In the genomic region with DNA sequence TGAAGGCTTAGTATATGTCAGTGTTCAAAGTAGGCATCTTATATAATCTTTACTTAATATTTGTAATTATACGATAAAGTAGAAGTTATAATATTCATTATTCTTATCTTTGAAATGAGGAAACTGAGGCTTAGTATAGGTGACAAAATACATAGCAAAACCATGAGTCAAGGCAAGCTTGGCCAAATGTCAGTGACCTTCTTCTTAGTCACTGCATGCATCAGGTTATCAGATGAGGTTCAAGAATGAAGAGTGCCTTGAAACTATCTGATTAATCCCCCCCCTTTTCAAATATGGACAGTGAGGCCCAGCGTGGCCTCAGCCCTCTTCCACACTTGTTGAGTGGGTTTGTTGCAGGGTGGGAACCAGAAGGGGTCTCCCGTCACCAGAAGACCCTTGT, we compare ENCODE assay signal across 22 cellular contexts. TPM values are rescaled to one million over a fixed set of nuclear protein-coding genes. Genes with fewer than 3 reads are reported as not detected.
DNase-seq lines count a peak whose midpoint lies in the region; FAIRE-seq and TF ChIP-seq lines count a peak whose summit lies in the region.
"Had no signal": no experiment of that assay in that cellular context is flagged by ENCODE, and none has a peak within 500 bp of the region (broad histone marks: within the 10 kb centered on the region; RNA-seq: fewer than 3 reads in every experiment).

No MANE protein-coding gene starts in this region.

- H3K79me2 ChIP-seq in keratinocyte (ENCODE audit: control insufficient read depth, insufficient read depth, low read length) = no peaks in the 10 kb centered on the region

- POLR2A ChIA-PET in Caco-2 (lab: Charles Lee) = no interaction called here

- H3K9ac ChIP-seq in keratinocyte (ENCODE audit: control insufficient read depth, extremely low read depth, insufficient read depth, low read length) = no peak overlapping the region
- H3K9ac ChIP-seq: GM23248 had no signal

- H2AFZ ChIP-seq in keratinocyte (ENCODE audit: control insufficient read depth, low read length) = no peak overlapping the region
- H2AFZ ChIP-seq: GM23248 had no signal

- H3K27me3 ChIP-seq in keratinocyte (ENCODE audit: control insufficient read depth, extremely low read depth, insufficient read depth, low read length) (no peaks in the 10 kb centered on the region), vagina (no peaks in the 10 kb centered on the region), Caco-2 (replicated peaks; ENCODE audit: control insufficient read depth, insufficient read depth, low read length) (no peaks in the 10 kb centered on the region)
- H3K27me3 ChIP-seq: suprapubic skin had no signal

- H3K27ac ChIP-seq in keratinocyte (ENCODE audit: control insufficient read depth, insufficient read depth, low read length) (peak overlapping the region; percentile 22), vagina (no peak overlapping the region)
- H3K27ac ChIP-seq: GM23248, skin epidermis, suprapubic skin had no signal

- H3K9me1 ChIP-seq in keratinocyte (ENCODE audit: control insufficient read depth, extremely low read depth, insufficient read depth, low read length) = no peaks in the 10 kb centered on the region

- no peaks in the 10 kb centered on the region for H3K4me1 Mint-ChIP-seq in Caco-2 (ENCODE audit: low read depth, unreplicated experiment)
- H3K4me1 Mint-ChIP-seq: nephron progenitor cell had no signal

- DNase-seq in Daoy (ENCODE audit: low read depth) (peak; percentile 10), HT1080 (ENCODE audit: low read depth) (peak; percentile 46), RKO (ENCODE audit: low spot score) (peak; percentile 35), keratinocyte (ENCODE audit: low read depth, low spot score) (no peak), vagina (ENCODE audit: extremely low spot score in 2 of 2) (no peak), NCI-H774 (lab: John Stamatoyannopoulos, UW) (no peak), Caco-2 (no peak)
- DNase-seq: activated CD4-positive, alpha-beta T cell treated with anti-CD3 and anti-CD28 coated beads, Interleukin-2, amount 10 ng/mL, durations not matched to agents 24 days and 14 days; activated CD8-positive, alpha-beta memory T cell treated with anti-CD3 and anti-CD28 coated beads, Interleukin-2, amount 50 U/mL, for 48 hours; activated naive CD4-positive, alpha-beta T cell; C1 segment of cervical spinal cord; GM23248; kidney glomerular epithelial cell; midbrain; NCI-H1092; NCI-H2081; NCI-H510A; nephron progenitor cell; stimulated activated CD4-positive, alpha-beta T cell treated with anti-CD3 and anti-CD28 coated beads, Interleukin-2, amount 100 ng/mL, for 48 hours had no signal

- dilution Hi-C loops in keratinocyte (cut with MboI; ENCODE audit: extremely low pct_ligation_motif_present, low sequenced_read_pairs) = no loop called here

- H3K36me3 ChIP-seq in keratinocyte (ENCODE audit: control insufficient read depth in 2 of 2, extremely low read depth in 1 of 2, insufficient read depth in 2 of 2, low read length in 2 of 2) (no peaks in the 10 kb centered on the region), vagina (no peaks in the 10 kb centered on the region), Caco-2 (ENCODE audit: control insufficient read depth, insufficient read depth, low read length) (no peaks in the 10 kb centered on the region)
- H3K36me3 ChIP-seq: suprapubic skin had no signal

- H3K4me1 ChIP-seq in keratinocyte (ENCODE audit: control insufficient read depth, extremely low read depth, insufficient read depth, low read length) = peaks cover 48% of the 10 kb centered on the region
- no peaks in the 10 kb centered on the region for H3K4me1 ChIP-seq in vagina
- H3K4me1 ChIP-seq in Caco-2 = no peaks in the 10 kb centered on the region

- H3K4me3 ChIP-seq in keratinocyte (ENCODE audit: control insufficient read depth in 2 of 3, extremely low read depth in 1 of 3, insufficient read depth in 2 of 3, low read depth in 1 of 3, low read length in 3 of 3) = no peak overlapping the region
- no peak overlapping the region for H3K4me3 ChIP-seq in vagina
- no peak overlapping the region for H3K4me3 ChIP-seq in Caco-2 (ENCODE audit: low read depth, low read length)
- H3K4me3 ChIP-seq: GM23248, skin epidermis, suprapubic skin had no signal

- no peak for TF ChIP-seq POLR2A in vagina (IDR thresholded peaks at IDR 0.05)

- TF ChIP-seq CTCF in keratinocyte (optimal IDR thresholded peaks at IDR 0.05 in 1 of 3, IDR thresholded peaks at IDR 0.05 in 1 of 3, conservative IDR thresholded peaks at IDR 0.05 in 1 of 3; ENCODE audit: extremely low read depth in 1 of 3, insufficient read depth in 2 of 3, low read length in 3 of 3) = no peak
- TF ChIP-seq CTCF in vagina (IDR thresholded peaks at IDR 0.05) = no peak
- no peak for TF ChIP-seq CTCF in Caco-2 (IDR thresholded peaks at IDR 0.05; ENCODE audit: insufficient read depth in 1 of 2, low read depth in 1 of 2, low read length in 1 of 2, severe bottlenecking in 1 of 2, unreplicated experiment in 1 of 2)

- no peak overlapping the region for H3K4me3 Mint-ChIP-seq in Caco-2 (ENCODE audit: unreplicated experiment)
- H3K4me3 Mint-ChIP-seq: activated CD4-positive, alpha-beta T cell treated with anti-CD3 and anti-CD28 coated beads, Interleukin-2, amount 10 ng/mL, durations not matched to agents 24 days and 14 days; nephron progenitor cell had no signal

- H3K36me3 Mint-ChIP-seq in Caco-2 (ENCODE audit: insufficient read depth, unreplicated experiment) = no peaks in the 10 kb centered on the region

- H3K9me3 Mint-ChIP-seq in Caco-2 (ENCODE audit: unreplicated experiment) = no peaks in the 10 kb centered on the region
- H3K9me3 Mint-ChIP-seq: nephron progenitor cell had no signal

- H3K4me2 ChIP-seq in keratinocyte (ENCODE audit: control insufficient read depth, extremely low read depth, insufficient read depth, low read depth, low read length) = peak overlapping the region; percentile 25

- FAIRE-seq in keratinocyte (lab: Jason Lieb, UNC) = peak; percentile 81

- H3K27ac Mint-ChIP-seq in Caco-2 (ENCODE audit: unreplicated experiment) = no peak overlapping the region
- H3K27ac Mint-ChIP-seq: activated CD4-positive, alpha-beta T cell treated with anti-CD3 and anti-CD28 coated beads, Interleukin-2, amount 10 ng/mL, durations not matched to agents 24 days and 14 days; nephron progenitor cell; progenitor cell of endocrine pancreas had no signal

- BruUV-seq in Caco-2 (replicated peaks; lab: Mats Ljungman, UMichigan) = no TSS peak

- H4K20me1 ChIP-seq in keratinocyte (ENCODE audit: control insufficient read depth, extremely low read depth, insufficient read depth, low read length) = no peaks in the 10 kb centered on the region

- intact Hi-C loops in vagina (cut with DNase I) = no loop called here
- intact Hi-C loops in Caco-2 (cut with micrococcal nuclease; ENCODE audit: unreplicated experiment) = no loop called here

- no peaks in the 10 kb centered on the region for H3K9me3 ChIP-seq in keratinocyte (ENCODE audit: control insufficient read depth, low read depth, low read length)
- no peaks in the 10 kb centered on the region for H3K9me3 ChIP-seq in vagina
- H3K9me3 ChIP-seq in Caco-2 = no peaks in the 10 kb centered on the region
- H3K9me3 ChIP-seq: suprapubic skin had no signal

- CTCF ChIA-PET in Caco-2 (lab: Charles Lee) = no interaction called here

- H3K27me3 Mint-ChIP-seq in Caco-2 (ENCODE audit: insufficient read depth, unreplicated experiment) = peaks cover 5% of the 10 kb centered on the region
- H3K27me3 Mint-ChIP-seq: progenitor cell of endocrine pancreas had no signal

RNA-seq across cellular contexts. Expression of a gene that starts 59.3 kb away (rescaled TPM):
- 47.8 and 57.9 TPM in 2 replicates for total RNA-seq in Daoy (2014; rRNA removed; shearing (Covaris generic))
- total RNA-seq in HT1080 (2014; rRNA removed; shearing (Covaris generic)) = 34.9 and 39.8 TPM in 2 replicates
- 88.5 and 105 TPM in 2 replicates for polyA plus RNA-seq in HT1080 (2015; cell fraction: cytosol; rRNA removed)
- polyA plus RNA-seq in HT1080 (2015; cell fraction: nucleus; rRNA removed) = 56.6 and 67.8 TPM in 2 replicates
- 24.1 to 49.1 TPM (median 31.8 TPM) in 3 replicates for polyA plus RNA-seq in keratinocyte
- polyA plus RNA-seq in keratinocyte (2011; ENCODE audit: low read depth) = 38.1 TPM
- polyA plus RNA-seq in keratinocyte (2011; cell fraction: cytosol; rRNA removed) = 21.5 and 27.2 TPM in 2 replicates
- 42.2 and 47.9 TPM in 2 replicates for polyA plus RNA-seq in keratinocyte (2011; cell fraction: nucleus; rRNA removed)
- polyA plus RNA-seq in keratinocyte (2012; ENCODE audit: low replicate concordance) = 25.9 and 53.6 TPM in 2 replicates
- 3.7 to 11.4 TPM (median 10.4 TPM) in 3 replicates for polyA minus RNA-seq in keratinocyte
- 23.8 TPM for polyA minus RNA-seq in keratinocyte (2011; cell fraction: cytosol; rRNA and poly(A)+ RNA removed)
- 23.4 and 28.2 TPM in 2 replicates for polyA minus RNA-seq in keratinocyte (2011; cell fraction: nucleus; rRNA and poly(A)+ RNA removed)
- total RNA-seq in vagina = 7.4 TPM
- 2.3 and 2.4 TPM in 2 replicates for total RNA-seq in Caco-2 (2022)

Comparison
In these comparisons a context has a peak if more than half of its experiments do, and no peak if none do; other contexts are left out.
1. DNase-seq: peak in Daoy (single experiment), HT1080 (single experiment) and RKO (single experiment); none in keratinocyte (single experiment), vagina (0 of 2), NCI-H774 (single experiment) and Caco-2 (0 of 2).